ENCODE assay signal across 8 cellular contexts in genomic region chr15:28021281-28022039, GRCh38.
DNase-seq lines count a peak whose midpoint lies in the region; TF ChIP-seq lines count a peak whose summit lies in the region.

No MANE protein-coding gene starts in this region.

- TF ChIP-seq CTCF in LNCaP clone FGC (IDR thresholded peaks at IDR 0.05; ENCODE audit: control insufficient read depth, extremely low read depth, insufficient read depth) (peak; percentile 72), esophagus muscularis mucosa (IDR thresholded peaks at IDR 0.05) (peak; percentile 30 to 41 (median 31))

- no peaks in the 10 kb centered on the region for H3K4me1 Mint-ChIP-seq in activated T-helper 1 cell treated with anti-CD3 and anti-CD28 coated beads, Interleukin-12 subunit alpha, Interleukin-12 subunit beta, Interleukin-2, Interleukin-4 antibody, amounts not matched to agents 30 ng/mL and 10 ng/mL and 1 ng/mL, durations not matched to agents 14 hours and 24 hours and 36 hours (ENCODE audit: low read depth)

- H3K4me3 ChIP-seq in LNCaP clone FGC (ENCODE audit: low read depth, low read length) (no peak overlapping the region), esophagus muscularis mucosa (no peak overlapping the region)

- no peak for TF ChIP-seq POLR2A in esophagus muscularis mucosa (IDR thresholded peaks at IDR 0.05; ENCODE audit: low read depth)

- H3K4me3 Mint-ChIP-seq in activated T-helper 1 cell treated with anti-CD3 and anti-CD28 coated beads, Interleukin-12 subunit alpha, Interleukin-12 subunit beta, Interleukin-2, Interleukin-4 antibody, amounts not matched to agents 30 ng/mL and 10 ng/mL and 1 ng/mL, durations not matched to agents 14 hours and 24 hours and 36 hours = no peak overlapping the region

- no peaks in the 10 kb centered on the region for H3K27me3 ChIP-seq in esophagus muscularis mucosa

- no peak for TF ChIP-seq EP300 in esophagus muscularis mucosa (IDR thresholded peaks at IDR 0.05)

- DNase-seq in DMS 273 treated with DMSO at 0.1 percent for 48 hours (lab: John Stamatoyannopoulos, UW) (peak; percentile 82), LNCaP clone FGC (ENCODE audit: low read depth) (no peak), OCI-M1 (lab: John Stamatoyannopoulos, UW) (peak; percentile 60), esophagus muscularis mucosa (ENCODE audit: extremely low spot score) (peak; percentile 89), non-pigmented ciliary epithelial cell (ENCODE audit: low read depth) (peak; percentile 64), DMS153 (lab: John Stamatoyannopoulos, UW) (no peak), DMS153 treated with DMSO at 0.1 percent for 48 hours (lab: John Stamatoyannopoulos, UW; ENCODE audit: unreplicated experiment) (no peak)
- DNase-seq in activated T-helper 1 cell treated with anti-CD3 and anti-CD28 coated beads, Interleukin-12 subunit alpha, Interleukin-12 subunit beta, Interleukin-2, Interleukin-4 antibody, amounts not matched to agents 30 ng/mL and 10 ng/mL and 1 ng/mL, durations not matched to agents 14 hours and 24 hours and 36 hours (ENCODE audit: low spot score) = no peak

- H3K9me3 Mint-ChIP-seq in activated T-helper 1 cell treated with anti-CD3 and anti-CD28 coated beads, Interleukin-12 subunit alpha, Interleukin-12 subunit beta, Interleukin-2, Interleukin-4 antibody, amounts not matched to agents 30 ng/mL and 10 ng/mL and 1 ng/mL, durations not matched to agents 14 hours and 24 hours and 36 hours = no peaks in the 10 kb centered on the region

- no peaks in the 10 kb centered on the region for H3K36me3 ChIP-seq in esophagus muscularis mucosa

- H3K27ac Mint-ChIP-seq in activated T-helper 1 cell treated with anti-CD3 and anti-CD28 coated beads, Interleukin-12 subunit alpha, Interleukin-12 subunit beta, Interleukin-2, Interleukin-4 antibody, amounts not matched to agents 30 ng/mL and 10 ng/mL and 1 ng/mL, durations not matched to agents 14 hours and 24 hours and 36 hours = no peak overlapping the region

- H3K9me3 ChIP-seq in esophagus muscularis mucosa = no peaks in the 10 kb centered on the region

- peaks cover 3% of the 10 kb centered on the region for H3K27me3 Mint-ChIP-seq in activated T-helper 1 cell treated with anti-CD3 and anti-CD28 coated beads, Interleukin-12 subunit alpha, Interleukin-12 subunit beta, Interleukin-2, Interleukin-4 antibody, amounts not matched to agents 30 ng/mL and 10 ng/mL and 1 ng/mL, durations not matched to agents 14 hours and 24 hours and 36 hours (ENCODE audit: insufficient read depth)

- no peak overlapping the region for H3K27ac ChIP-seq in esophagus muscularis mucosa (replicated peaks in 1 of 4)

- 71% methylated on average over 13 of the region's 17 CpGs for WGBS in esophagus muscularis mucosa

- intact Hi-C loops in esophagus muscularis mucosa (cut with DNase I) = no loop called here
- intact Hi-C loops in activated T-helper 1 cell treated with anti-CD3 and anti-CD28 coated beads, Interleukin-12 subunit alpha, Interleukin-12 subunit beta, Interleukin-2, Interleukin-4 antibody, amounts not matched to agents 30 ng/mL and 10 ng/mL and 1 ng/mL, durations not matched to agents 14 hours and 24 hours and 36 hours (cut with micrococcal nuclease) = no loop called here

- H3K36me3 Mint-ChIP-seq in activated T-helper 1 cell treated with anti-CD3 and anti-CD28 coated beads, Interleukin-12 subunit alpha, Interleukin-12 subunit beta, Interleukin-2, Interleukin-4 antibody, amounts not matched to agents 30 ng/mL and 10 ng/mL and 1 ng/mL, durations not matched to agents 14 hours and 24 hours and 36 hours (ENCODE audit: low read depth) = no peaks in the 10 kb centered on the region

- peaks cover 0 to 7% (median 0%) of the 10 kb centered on the region in 4 donors for H3K4me1 ChIP-seq in esophagus muscularis mucosa

Comparison
In these comparisons a context has a peak if more than half of its experiments do, and no peak if none do; other contexts are left out.
1. DNase-seq: peak in DMS 273 treated with DMSO at 0.1 percent for 48 hours (single experiment), OCI-M1 (single experiment), esophagus muscularis mucosa (single experiment) and non-pigmented ciliary epithelial cell (single experiment); none in LNCaP clone FGC (single experiment), DMS153 (single experiment), activated T-helper 1 cell treated with anti-CD3 and anti-CD28 coated beads, Interleukin-12 subunit alpha, Interleukin-12 subunit beta, Interleukin-2, Interleukin-4 antibody, amounts not matched to agents 30 ng/mL and 10 ng/mL and 1 ng/mL, durations not matched to agents 14 hours and 24 hours and 36 hours (single experiment) and DMS153 treated with DMSO at 0.1 percent for 48 hours (single experiment).